ENCODE assay signal across 8 cellular contexts in the genomic region with DNA sequence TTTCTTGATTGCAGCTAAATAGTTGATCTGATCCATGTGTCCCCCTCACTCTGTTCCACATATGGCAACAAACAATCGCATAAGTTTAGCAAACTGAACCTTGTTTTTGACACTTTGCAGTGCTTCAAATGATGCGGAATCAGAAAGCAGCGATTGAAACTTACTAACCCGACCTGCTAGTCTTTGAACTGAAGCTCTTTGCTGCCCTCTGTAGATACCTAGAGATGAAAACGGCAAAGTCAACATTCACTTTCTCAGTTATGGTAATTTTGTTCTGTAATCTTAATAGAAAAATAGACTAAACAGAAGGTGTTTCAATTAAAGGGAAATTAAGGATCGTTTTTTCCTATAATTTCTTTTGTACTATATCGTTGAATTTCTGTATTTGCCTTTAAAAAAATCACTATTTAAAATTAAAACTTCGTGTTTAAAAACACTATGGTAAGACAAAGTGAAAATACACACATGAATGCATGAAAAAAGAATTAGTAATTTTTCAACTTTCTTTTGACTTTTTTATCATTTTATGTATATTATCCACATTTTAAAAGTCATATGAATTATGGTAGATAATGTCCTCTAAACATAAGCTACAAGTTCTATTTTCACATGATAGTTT.
A peak's percentile ranks its signal among the peaks of the same experiment; 100 is the strongest.
DNase-seq lines count a peak whose midpoint lies in the region; TF ChIP-seq lines count a peak whose summit lies in the region.

No MANE protein-coding gene starts in this region.

- H3K9me3 ChIP-seq in SK-N-MC (ENCODE audit: low read depth, low read length), result no peaks in the 10 kb centered on the region

- no peak overlapping the region for H3K9ac ChIP-seq in SK-N-MC (ENCODE audit: insufficient read length)

- DNase-seq in SIG-M5 treated with dmso at 0.1 percent for 504 hours (lab: John Stamatoyannopoulos, UW; ENCODE audit: unreplicated experiment) (peak; percentile 54), SIG-M5 (lab: John Stamatoyannopoulos, UW) (no peak), MV-4-11 (lab: John Stamatoyannopoulos, UW) (peak; percentile 12), SK-N-MC (ENCODE audit: low read depth, low spot score) (peak; percentile 32), foreskin fibroblast (peak; percentile 33 to 70), retina (peak; percentile 23), NCI-H226 (no peak)
- DNase-seq in activated CD4-positive, alpha-beta T cell treated with anti-CD3 and anti-CD28 coated beads, Interleukin-2, amount 50 U/mL, for 4 hours, result no peak

- H3K36me3 ChIP-seq in SK-N-MC (ENCODE audit: insufficient read depth, low read length), result no peaks in the 10 kb centered on the region

- TF ChIP-seq CTCF in foreskin fibroblast (IDR thresholded peaks at IDR 0.05; ENCODE audit: low read depth, low read length), result peak; percentile 65

- no peak overlapping the region for H3K4me3 ChIP-seq in SK-N-MC
- H3K4me3 ChIP-seq in foreskin fibroblast (ENCODE audit: low read depth in 1 of 2, low read length in 2 of 2), result no peak overlapping the region

- H3K27ac ChIP-seq in SK-N-MC, result no peak overlapping the region

Comparison
In these comparisons a context has a peak if more than half of its experiments do, and no peak if none do; other contexts are left out.
1. DNase-seq: peak in SIG-M5 treated with dmso at 0.1 percent for 504 hours (single experiment), MV-4-11 (single experiment), SK-N-MC (single experiment), foreskin fibroblast (2 of 2) and retina (single experiment); none in SIG-M5 (single experiment), NCI-H226 (single experiment) and activated CD4-positive, alpha-beta T cell treated with anti-CD3 and anti-CD28 coated beads, Interleukin-2, amount 50 U/mL, for 4 hours (0 of 2).